In the genomic region with DNA sequence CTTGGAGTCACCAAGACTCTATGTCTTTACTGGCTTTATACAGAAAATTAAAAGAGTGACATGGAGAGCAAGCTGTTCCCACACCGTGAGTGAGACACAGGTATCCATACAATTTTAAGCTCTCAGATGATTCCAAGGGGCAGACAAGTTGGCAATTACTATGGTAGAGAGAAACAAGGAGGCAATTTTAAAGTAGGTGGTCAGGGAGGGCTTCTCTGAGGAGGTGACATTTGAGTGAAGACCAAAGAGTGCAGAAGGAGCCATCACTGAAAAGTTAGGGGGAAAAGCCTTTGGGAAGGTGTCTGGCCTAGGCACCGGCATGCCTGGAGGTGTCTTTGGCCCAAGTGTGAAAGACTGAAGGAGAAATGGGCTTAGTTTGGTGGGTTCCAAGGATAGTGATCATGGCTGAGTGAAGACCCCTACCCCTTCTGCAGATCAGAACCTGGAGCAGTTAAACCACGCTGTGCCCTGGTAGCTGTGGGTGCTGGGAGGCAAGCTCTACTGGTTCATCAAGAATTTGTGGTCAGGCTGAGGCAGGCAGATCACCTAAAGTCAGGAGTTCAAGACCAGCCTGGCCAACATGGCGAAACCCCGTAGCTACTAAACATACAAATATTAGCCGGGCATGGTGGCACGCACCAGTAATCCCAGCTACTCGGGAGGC, we compare ENCODE assay signal across 15 cellular contexts. TPM values are rescaled to one million over a fixed set of nuclear protein-coding genes. Genes with fewer than 3 reads are reported as not detected.
DNase-seq lines count a peak whose midpoint lies in the region; ATAC-seq and TF ChIP-seq lines count a peak whose summit lies in the region.
"Had no signal": no experiment of that assay in that cellular context is flagged by ENCODE, and none has a peak within 500 bp of the region (broad histone marks: within the 10 kb centered on the region; RNA-seq: fewer than 3 reads in every experiment).

No MANE protein-coding gene starts in this region.

- no peaks in the 10 kb centered on the region for H3K27me3 Mint-ChIP-seq in activated T-cell treated with anti-CD3 and anti-CD28 coated beads, Interleukin-2, amount 50 U/mL, for 24 hours
- H3K27me3 Mint-ChIP-seq in central memory CD8-positive, alpha-beta T cell, result no peaks in the 10 kb centered on the region

- H3K4me2 ChIP-seq in OCI-LY7 (ENCODE audit: low read length), result no peak overlapping the region; the same call in 1 of the 2 replicates

- POLR2A ChIA-PET in OCI-LY7 (lab: Charles Lee), result interaction anchor here (0.6 to 3.8 kb wide), 12 partner anchors 10 to 500 kb away, joined by 3 to 34 read pairs (median 4); no protein-coding TSS in a partner anchor

- peak overlapping the region; percentile 65 for H3K27ac Mint-ChIP-seq in activated T-cell treated with anti-CD3 and anti-CD28 coated beads, Interleukin-2, amount 50 U/mL, for 24 hours
- H3K27ac Mint-ChIP-seq in central memory CD8-positive, alpha-beta T cell (ENCODE audit: low read depth), result peak overlapping the region; percentile 94
- peak overlapping the region; percentile 100 for H3K27ac Mint-ChIP-seq in stimulated activated effector memory CD8-positive, alpha-beta T cell treated with anti-CD3 and anti-CD28 coated beads, Interleukin-12 subunit alpha, Interleukin-12 subunit beta, amount 100 ng/mL, for 72 hours

- no TSS peak for BruUV-seq in OCI-LY7 (replicated peaks; lab: Mats Ljungman, UMichigan)

- no peak overlapping the region for H2AFZ ChIP-seq in OCI-LY7 (ENCODE audit: low read length)

- no peaks in the 10 kb centered on the region for H4K20me1 ChIP-seq in OCI-LY7 (ENCODE audit: insufficient read depth, low read length)

- no peak overlapping the region for H3K4me3 Mint-ChIP-seq in activated T-cell treated with anti-CD3 and anti-CD28 coated beads, Interleukin-2, amount 50 U/mL, for 24 hours
- peak overlapping the region; percentile 80 for H3K4me3 Mint-ChIP-seq in central memory CD8-positive, alpha-beta T cell
- peak overlapping the region; percentile 79 for H3K4me3 Mint-ChIP-seq in stimulated activated effector memory CD8-positive, alpha-beta T cell treated with anti-CD3 and anti-CD28 coated beads, Interleukin-12 subunit alpha, Interleukin-12 subunit beta, amount 100 ng/mL, for 72 hours

- H3K4me1 Mint-ChIP-seq in activated T-cell treated with anti-CD3 and anti-CD28 coated beads, Interleukin-2, amount 50 U/mL, for 24 hours (ENCODE audit: low read depth), result peaks cover 46% of the 10 kb centered on the region
- peaks cover 47% of the 10 kb centered on the region for H3K4me1 Mint-ChIP-seq in central memory CD8-positive, alpha-beta T cell
- H3K4me1 Mint-ChIP-seq in stimulated activated effector memory CD8-positive, alpha-beta T cell treated with anti-CD3 and anti-CD28 coated beads, Interleukin-12 subunit alpha, Interleukin-12 subunit beta, amount 100 ng/mL, for 72 hours, result peaks cover 47% of the 10 kb centered on the region

- no peak for DNase-seq in activated T-cell treated with anti-CD3 and anti-CD28 coated beads, Interleukin-2, amount 50 U/mL, for 24 hours
- no peak for DNase-seq in activated T-cell treated with anti-CD3 and anti-CD28 coated beads, Interleukin-2, amount 50 U/mL, for 1 hour
- DNase-seq in OCI-LY7 (ENCODE audit: low spot score) (no peak), GF-D8 (lab: John Stamatoyannopoulos, UW) (no peak)
- no peak for DNase-seq in central memory CD8-positive, alpha-beta T cell (ENCODE audit: low spot score in 2 of 2)
- no peak for DNase-seq in stimulated activated effector memory CD8-positive, alpha-beta T cell treated with anti-CD3 and anti-CD28 coated beads, Interleukin-12 subunit alpha, Interleukin-12 subunit beta, amount 100 ng/mL, for 72 hours (ENCODE audit: low spot score in 2 of 2)
- DNase-seq: ACHN; activated CD4-positive, CD25-positive, alpha-beta regulatory T cell; NCI-H82; occipital lobe; upper lobe of left lung had no signal

- H3K9me3 Mint-ChIP-seq in activated T-cell treated with anti-CD3 and anti-CD28 coated beads, Interleukin-2, amount 50 U/mL, for 24 hours, result no peaks in the 10 kb centered on the region
- H3K9me3 Mint-ChIP-seq in central memory CD8-positive, alpha-beta T cell, result no peaks in the 10 kb centered on the region
- H3K9me3 Mint-ChIP-seq in stimulated activated effector memory CD8-positive, alpha-beta T cell treated with anti-CD3 and anti-CD28 coated beads, Interleukin-12 subunit alpha, Interleukin-12 subunit beta, amount 100 ng/mL, for 72 hours, result no peaks in the 10 kb centered on the region

- no peaks in the 10 kb centered on the region for H3K36me3 ChIP-seq in OCI-LY7 (ENCODE audit: insufficient read depth, low read length)

- no peak for TF ChIP-seq CTCF in OCI-LY7 (conservative IDR thresholded peaks at IDR 0.05; ENCODE audit: low read length)

- H3K4me3 ChIP-seq in OCI-LY7 (ENCODE audit: low read depth, low read length, poor library complexity, severe bottlenecking), result no peak overlapping the region
- H3K4me3 ChIP-seq: esophagus muscularis mucosa, upper lobe of left lung had no signal

- no peak for ATAC-seq in central memory CD8-positive, alpha-beta T cell (replicated peaks; ENCODE audit: extremely low read depth, poor library complexity, severe bottlenecking)
- ATAC-seq in stimulated activated effector memory CD8-positive, alpha-beta T cell treated with anti-CD3 and anti-CD28 coated beads, Interleukin-12 subunit alpha, Interleukin-12 subunit beta, amount 100 ng/mL, for 72 hours, result no peak
- ATAC-seq in HG02840 (IDR thresholded peaks at IDR 0.05; ENCODE audit: low FRiP score, unreplicated experiment) (no peak), GM18867 (IDR thresholded peaks at IDR 0.05; ENCODE audit: unreplicated experiment) (no peak)

- H3K9me2 ChIP-seq in OCI-LY7 (ENCODE audit: insufficient read depth, low read length), result no peaks in the 10 kb centered on the region

- H3K4me1 ChIP-seq in OCI-LY7 (ENCODE audit: insufficient read depth, low read length, poor library complexity, severe bottlenecking), result peaks cover 55% of the 10 kb centered on the region

- H3K9me3 ChIP-seq in OCI-LY7 (ENCODE audit: low read length), result no peaks in the 10 kb centered on the region
- H3K9me3 ChIP-seq: esophagus muscularis mucosa, upper lobe of left lung had no signal

- peak overlapping the region; percentile 38 for H3K27ac ChIP-seq in OCI-LY7 (ENCODE audit: low read depth, low read length, poor library complexity, severe bottlenecking)

- peaks cover 9% of the 10 kb centered on the region for H3K36me3 Mint-ChIP-seq in activated T-cell treated with anti-CD3 and anti-CD28 coated beads, Interleukin-2, amount 50 U/mL, for 24 hours (ENCODE audit: low read depth)
- H3K36me3 Mint-ChIP-seq in central memory CD8-positive, alpha-beta T cell (ENCODE audit: insufficient read depth), result peaks cover 17% of the 10 kb centered on the region
- peaks cover 22% of the 10 kb centered on the region for H3K36me3 Mint-ChIP-seq in stimulated activated effector memory CD8-positive, alpha-beta T cell treated with anti-CD3 and anti-CD28 coated beads, Interleukin-12 subunit alpha, Interleukin-12 subunit beta, amount 100 ng/mL, for 72 hours

- CTCF ChIA-PET in OCI-LY7 (lab: Charles Lee; ENCODE audit: unreplicated experiment), result interaction anchor here (0.6 to 1.9 kb wide), 5 partner anchors 52 to 367 kb away, joined by 3 to 26 read pairs (median 4); no protein-coding TSS in a partner anchor

- intact Hi-C loops in OCI-LY7 (cut with micrococcal nuclease; ENCODE audit: unreplicated experiment), result loop anchor here (2.0 to 10.0 kb wide), 3 partner anchors 31 to 337 kb away; partner anchors contain the start of gene TMEM222

- no peaks in the 10 kb centered on the region for H3K79me2 ChIP-seq in OCI-LY7 (ENCODE audit: insufficient read depth, low read depth, low read length)

RNA-seq across cellular contexts. Expression of gene IFI6, which starts 10.4 kb away (rescaled TPM):
- 7.7 and 9.5 TPM in 2 replicates for total RNA-seq in OCI-LY7 (2014; rRNA removed; shearing (Covaris generic))
- total RNA-seq in OCI-LY7 (2022), result 6.0 and 6.8 TPM in 2 replicates

RNA-seq across cellular contexts. Expression of gene FGR, which starts 26.6 kb away (rescaled TPM):
- total RNA-seq in OCI-LY7 (2014; rRNA removed; shearing (Covaris generic)), result 2.2 and 4.1 TPM in 2 replicates
- 0.98 and 1.2 TPM in 2 replicates for total RNA-seq in OCI-LY7 (2022)
- total RNA-seq: RPMI7951 had no signal

RNA-seq across cellular contexts. Expression of gene AHDC1, which starts 57.6 kb away (rescaled TPM):
- 5.5 and 6.5 TPM in 2 replicates for total RNA-seq in OCI-LY7 (2014; rRNA removed; shearing (Covaris generic))
- 8.4 and 13.8 TPM in 2 replicates for total RNA-seq in OCI-LY7 (2022)
